14 cellular contexts compared by ENCODE assay signal in the genomic region with DNA sequence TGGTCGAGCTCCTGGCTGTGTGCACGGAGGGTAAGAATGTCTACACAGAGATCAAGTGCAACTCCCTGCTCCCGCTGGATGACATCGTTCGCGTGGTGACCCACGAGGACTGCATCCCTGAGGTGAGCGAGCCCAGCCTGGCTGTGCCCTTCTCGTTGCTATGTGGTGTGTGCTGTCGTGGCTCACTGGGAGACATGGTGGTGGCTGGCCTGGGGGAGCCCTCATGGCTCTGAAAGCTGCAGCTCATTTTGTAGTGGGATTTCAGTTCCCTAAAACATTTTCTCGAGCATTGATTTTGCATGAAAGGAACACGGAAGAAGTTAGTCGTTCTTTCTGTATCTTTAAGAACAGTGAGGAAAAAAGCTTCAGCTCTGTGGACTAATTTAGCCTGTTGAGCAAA.
A peak's percentile ranks its signal among the peaks of the same experiment; 100 is the strongest.
DNase-seq lines count a peak whose midpoint lies in the region; ATAC-seq and TF ChIP-seq lines count a peak whose summit lies in the region.
"Had no signal": no experiment of that assay in that cellular context is flagged by ENCODE, and none has a peak within 500 bp of the region (broad histone marks: within the 10 kb centered on the region; RNA-seq: fewer than 3 reads in every experiment).

No MANE protein-coding gene starts in this region.

- TF ChIP-seq CTCF in spleen (IDR thresholded peaks at IDR 0.05 in 8 of 11, conservative IDR thresholded peaks at IDR 0.05 in 3 of 11): no peak

- H3K27me3 ChIP-seq in spleen (replicated peaks in 1 of 7): no peaks in the 10 kb centered on the region
- H3K27me3 ChIP-seq: right lobe of liver, upper lobe of right lung had no signal

- DNase-seq in germinal center (ENCODE audit: low spot score) (peak; percentile 17), spleen (no peak), cerebellum (ENCODE audit: low spot score) (no peak), activated gamma-delta T cell treated with Interleukin-2 at 50 U/mL for 16 hours (no peak)
- DNase-seq: activated CD4-positive, alpha-beta memory T cell treated with anti-CD3 and anti-CD28 coated beads, Interleukin-2, amount 10 ng/mL, durations not matched to agents 7 days and 5 days; CD4-positive, alpha-beta memory T cell; MM.1S; right lobe of liver; upper lobe of right lung had no signal

- no peaks in the 10 kb centered on the region for H3K4me1 ChIP-seq in spleen
- H3K4me1 ChIP-seq: upper lobe of right lung had no signal

- 84 to 85% (median 84%) methylated on average over 13 of the region's 13 CpGs for WGBS in spleen, 5 donors

- H3K9me3 ChIP-seq in spleen: peaks cover 0 to 19% (median 13%) of the 10 kb centered on the region in 8 donors
- H3K9me3 ChIP-seq: right lobe of liver, upper lobe of right lung had no signal

- no peak overlapping the region for H3K4me3 ChIP-seq in spleen
- H3K4me3 ChIP-seq: coronary artery, right lobe of liver, upper lobe of right lung had no signal

- TF ChIP-seq POLR2A in spleen (IDR thresholded peaks at IDR 0.05): no peak

- intact Hi-C loops in spleen (cut with DNase I; ENCODE audit: low total_unique reads): no loop called here

- ATAC-seq in GM19023 (IDR thresholded peaks at IDR 0.05; ENCODE audit: unreplicated experiment) (peak; percentile 93), GM21717 (IDR thresholded peaks at IDR 0.05; ENCODE audit: unreplicated experiment) (peak; percentile 95), HG03159 (IDR thresholded peaks at IDR 0.05; ENCODE audit: unreplicated experiment) (peak; percentile 87), GM18519 (IDR thresholded peaks at IDR 0.05; ENCODE audit: low FRiP score, unreplicated experiment) (no peak)
- ATAC-seq: right lobe of liver, upper lobe of right lung had no signal

- no peak overlapping the region for H3K27ac ChIP-seq in spleen
- H3K27ac ChIP-seq: coronary artery, right lobe of liver, upper lobe of right lung had no signal

- peaks cover 0 to 100% (median 63%) of the 10 kb centered on the region in 6 donors for H3K36me3 ChIP-seq in spleen
